Comparison of ENCODE assay signal across 27 cellular contexts in the genomic region with DNA sequence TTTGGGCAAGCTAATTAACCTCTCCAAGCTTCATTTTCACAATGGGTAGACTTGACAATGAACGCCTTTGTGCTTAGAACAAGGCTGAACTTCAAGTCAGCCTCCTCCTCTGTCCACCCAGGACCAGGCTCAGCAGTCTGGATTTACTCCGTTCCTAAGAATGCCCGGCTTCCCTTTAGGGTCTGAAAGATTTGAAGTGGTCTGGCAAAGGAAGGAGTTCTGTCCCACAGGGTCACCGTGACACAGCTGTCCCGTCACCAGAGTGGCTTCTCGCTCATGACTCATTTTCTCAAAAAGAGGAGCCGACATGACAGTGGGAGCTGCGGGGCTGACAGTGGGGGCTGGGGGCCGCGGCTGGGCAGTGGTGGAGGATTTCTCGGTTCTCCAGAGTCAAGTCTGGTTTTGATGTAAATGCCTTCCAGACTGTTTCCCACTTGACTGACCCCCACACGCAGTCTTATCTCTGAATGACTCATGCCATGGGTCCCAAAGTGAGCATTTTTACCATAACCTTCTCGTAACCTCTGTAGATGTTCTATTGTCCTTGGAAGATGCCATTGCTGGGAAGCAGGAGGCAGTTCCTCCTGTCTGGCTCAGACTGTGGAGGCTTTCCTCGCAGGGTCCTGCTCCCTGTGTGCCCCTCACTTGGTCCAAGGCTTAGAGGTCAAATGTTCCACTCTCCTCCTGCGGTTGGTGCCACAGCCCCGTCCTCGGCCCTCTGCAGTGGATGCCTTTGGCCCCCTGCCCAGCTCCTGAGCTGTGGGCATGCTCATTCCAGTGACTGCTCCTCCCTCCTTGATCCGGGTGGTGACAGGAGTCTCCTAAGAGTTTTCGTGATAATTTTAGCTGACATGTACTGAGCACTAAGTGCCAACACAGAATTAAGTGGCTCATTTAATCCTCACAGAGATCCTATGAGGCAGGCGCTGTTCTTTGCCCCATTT.
DNase-seq lines count a peak whose midpoint lies in the region; ATAC-seq and TF ChIP-seq lines count a peak whose summit lies in the region.
"Had no signal": no experiment of that assay in that cellular context is flagged by ENCODE, and none has a peak within 500 bp of the region (broad histone marks: within the 10 kb centered on the region; RNA-seq: fewer than 3 reads in every experiment).

No MANE protein-coding gene starts in this region.

- intact Hi-C loops in aorta (cut with DNase I): no loop called here

- H3K27me3 ChIP-seq in SJSA1 (replicated peaks): no peaks in the 10 kb centered on the region
- H3K27me3 ChIP-seq in aorta (ENCODE audit: control insufficient read depth in 1 of 2, insufficient read depth in 2 of 2, low read length in 1 of 2): no peaks in the 10 kb centered on the region
- H3K27me3 ChIP-seq: cardiac muscle cell, gastrocnemius medialis, SJCRH30, upper lobe of left lung had no signal

- DNase-seq in SJSA1 (ENCODE audit: low read depth in 1 of 2, low spot score in 2 of 2) (peak; percentile 54 to 65), fibroblast of pulmonary artery (ENCODE audit: low read depth) (peak; percentile 70), aorta (peak; percentile 71 to 81), caudate nucleus (lab: John Stamatoyannopoulos, UW) (no peak), NCI-H146 treated with DMSO at 0.1 percent for 48 hours (lab: John Stamatoyannopoulos, UW; ENCODE audit: unreplicated experiment) (no peak)
- DNase-seq: activated CD4-positive, alpha-beta T cell treated with anti-CD3 and anti-CD28 coated beads, Interleukin-2, amount 50 U/mL, for 48 hours; activated effector memory CD4-positive, alpha-beta T cell treated with anti-CD3 and anti-CD28 coated beads, Interleukin-2, amount 50 U/mL, for 16 hours; activated naive CD8-positive, alpha-beta T cell treated with anti-CD3 and anti-CD28 coated beads, Interleukin-2, amount 50 U/mL, for 24 hours; Caco-2; gastrocnemius medialis; HFFc6; kidney glomerular epithelial cell; MM.1S; NCI-H146; NCI-H2171 treated with DMSO at 0.1 percent for 48 hours; nephron progenitor cell; SJCRH30; stimulated activated CD4-positive, alpha-beta T cell treated with anti-CD3 and anti-CD28 coated beads, Interleukin-4, amount 100 ng/mL, for 1 hour; stimulated activated naive CD8-positive, alpha-beta T cell treated with anti-CD3 and anti-CD28 coated beads, Interleukin-15, amount 100 ng/mL, for 72 hours; T-helper 2 cell; WERI-Rb-1 had no signal

- no peaks in the 10 kb centered on the region for H3K9me3 ChIP-seq in SJSA1 (replicated peaks)
- H3K9me3 ChIP-seq in mesodermal cell (ENCODE audit: control insufficient read depth, low read length): no peaks in the 10 kb centered on the region
- no peaks in the 10 kb centered on the region for H3K9me3 ChIP-seq in aorta (ENCODE audit: control insufficient read depth, low read length)
- H3K9me3 ChIP-seq: Caco-2, gastrocnemius medialis, prostate gland, SJCRH30, upper lobe of left lung had no signal

- H3K4me1 ChIP-seq in SJSA1 (replicated peaks): peaks cover 18% of the 10 kb centered on the region
- H3K4me1 ChIP-seq in mesodermal cell (ENCODE audit: control insufficient read depth, insufficient read depth, low read length, poor library complexity, severe bottlenecking): peaks cover 5% of the 10 kb centered on the region
- H3K4me1 ChIP-seq in aorta (ENCODE audit: control insufficient read depth in 1 of 2, insufficient read depth in 2 of 2, low read length in 2 of 2): no peaks in the 10 kb centered on the region
- H3K4me1 ChIP-seq: Caco-2, gastrocnemius medialis, prostate gland, SJCRH30, upper lobe of left lung had no signal

- H3K27ac ChIP-seq in SJSA1 (peak overlapping the region; percentile 61), mesodermal cell (ENCODE audit: low read depth, low read length, severe bottlenecking) (peak overlapping the region; percentile 59), aorta (ENCODE audit: low read depth in 1 of 2, low read length in 2 of 2) (peak overlapping the region in 1 of 2 donors; percentile 48), caudate nucleus (ENCODE audit: low read depth, low read length) (no peak overlapping the region)
- H3K27ac ChIP-seq: cardiac muscle cell, gastrocnemius medialis, HL-60, prostate gland, SJCRH30, upper lobe of left lung, WERI-Rb-1 had no signal

- WGBS in mesodermal cell (ENCODE audit: insufficient coverage in 2 of 2), 2 experiments: 84 to 87% methylated on average over 20 of the region's 20 CpGs
- 17 to 18% methylated on average over 20 of the region's 20 CpGs for WGBS in aorta, 2 donors

- H3K4me3 ChIP-seq in SJSA1 (no peak overlapping the region), fibroblast of pulmonary artery (replicated peaks; ENCODE audit: low read depth, low read length) (no peak overlapping the region), mesodermal cell (ENCODE audit: extremely low read depth, insufficient read depth, low read length, poor library complexity, severe bottlenecking) (no peak overlapping the region), aorta (ENCODE audit: low read length in 2 of 2) (no peak overlapping the region)
- H3K4me3 ChIP-seq: cardiac muscle cell, gastrocnemius medialis, prostate gland, SJCRH30, upper lobe of left lung had no signal

- no peak for TF ChIP-seq CTCF in fibroblast of pulmonary artery (IDR thresholded peaks at IDR 0.05; ENCODE audit: low read length, missing control alignments)

- ATAC-seq in aorta (ENCODE audit: low FRiP score) (peak; percentile 5), HG03097 (IDR thresholded peaks at IDR 0.05; ENCODE audit: low FRiP score, unreplicated experiment) (no peak)
- ATAC-seq: activated naive CD8-positive, alpha-beta T cell treated with anti-CD3 and anti-CD28 coated beads, Interleukin-2, amount 50 U/mL, for 24 hours; gastrocnemius medialis; stimulated activated naive CD8-positive, alpha-beta T cell treated with anti-CD3 and anti-CD28 coated beads, Interleukin-15, amount 100 ng/mL, for 72 hours had no signal

- no peaks in the 10 kb centered on the region for H3K36me3 ChIP-seq in SJSA1
- H3K36me3 ChIP-seq in mesodermal cell (ENCODE audit: control insufficient read depth, insufficient read depth, low read length): no peaks in the 10 kb centered on the region
- no peaks in the 10 kb centered on the region for H3K36me3 ChIP-seq in aorta (ENCODE audit: control insufficient read depth in 1 of 2, insufficient read depth in 2 of 2, low read length in 1 of 2)
- H3K36me3 ChIP-seq: cardiac muscle cell, gastrocnemius medialis, prostate gland, SJCRH30, upper lobe of left lung, WERI-Rb-1 had no signal

Comparison
In these comparisons a context has a peak if more than half of its experiments do, and no peak if none do; other contexts are left out.
1. DNase-seq: peak in SJSA1 (2 of 2), fibroblast of pulmonary artery (single experiment) and aorta (2 of 2); none in caudate nucleus (0 of 61) and NCI-H146 treated with DMSO at 0.1 percent for 48 hours (single experiment).